Comparison of ENCODE assay signal across 7 cellular contexts in genomic region chr9:111524731-111525055, GRCh38. TPM values are rescaled to one million over a fixed set of nuclear protein-coding genes. Genes with fewer than 3 reads are reported as not detected.
DNase-seq lines count a peak whose midpoint lies in the region; ATAC-seq and TF ChIP-seq lines count a peak whose summit lies in the region.

No MANE protein-coding gene starts in this region.

- peaks cover 8% of the 10 kb centered on the region for H3K36me3 Mint-ChIP-seq in activated naive CD8-positive, alpha-beta T cell
- H3K36me3 Mint-ChIP-seq in immature natural killer cell: no peaks in the 10 kb centered on the region
- H3K36me3 Mint-ChIP-seq in stimulated activated naive B cell treated with anti-CD40 and anti-IgM and Interleukin-4, amounts not matched to agents 10 μg/mL and 1 μg/mL and 100 μg/mL, for 72 hours: peaks cover 0 to 4% of the 10 kb centered on the region in 2 donors

- H3K4me3 ChIP-seq in HFF-Myc (replicated peaks; ENCODE audit: low read depth, low read length): peak overlapping the region; percentile 88

- H3K4me1 Mint-ChIP-seq in activated naive CD8-positive, alpha-beta T cell (ENCODE audit: low read depth): peaks cover 26% of the 10 kb centered on the region
- peaks cover 20% of the 10 kb centered on the region in 2 donors for H3K4me1 Mint-ChIP-seq in immature natural killer cell
- H3K4me1 Mint-ChIP-seq in stimulated activated naive B cell treated with anti-CD40 and anti-IgM and Interleukin-4, amounts not matched to agents 10 μg/mL and 1 μg/mL and 100 μg/mL, for 72 hours: peaks cover 11 to 18% of the 10 kb centered on the region in 2 donors

- no peak for ATAC-seq in stimulated activated naive B cell treated with anti-CD40 and anti-IgM and Interleukin-4, amounts not matched to agents 10 μg/mL and 1 μg/mL and 100 μg/mL, for 72 hours (replicated peaks)
- no peak for ATAC-seq in GM18907 (IDR thresholded peaks at IDR 0.05; ENCODE audit: unreplicated experiment)

- peak overlapping the region; percentile 95 for H3K4me3 Mint-ChIP-seq in activated naive CD8-positive, alpha-beta T cell
- H3K4me3 Mint-ChIP-seq in immature natural killer cell: peak overlapping the region; percentile 88 to 96 (median 90)
- peak overlapping the region; percentile 85 to 86 for H3K4me3 Mint-ChIP-seq in stimulated activated naive B cell treated with anti-CD40 and anti-IgM and Interleukin-4, amounts not matched to agents 10 μg/mL and 1 μg/mL and 100 μg/mL, for 72 hours

- H3K27me3 Mint-ChIP-seq in activated naive CD8-positive, alpha-beta T cell: peaks cover 3% of the 10 kb centered on the region
- peaks cover 8 to 21% (median 13%) of the 10 kb centered on the region in 3 donors for H3K27me3 Mint-ChIP-seq in immature natural killer cell (ENCODE audit: low read depth in 3 of 3)
- peaks cover 34 to 39% of the 10 kb centered on the region in 2 donors for H3K27me3 Mint-ChIP-seq in stimulated activated naive B cell treated with anti-CD40 and anti-IgM and Interleukin-4, amounts not matched to agents 10 μg/mL and 1 μg/mL and 100 μg/mL, for 72 hours

- H3K27ac Mint-ChIP-seq in activated naive CD8-positive, alpha-beta T cell: peak overlapping the region; percentile 41
- H3K27ac Mint-ChIP-seq in immature natural killer cell: peak overlapping the region in 3 of 6 donors; percentile 51 to 86 (median 86)
- H3K27ac Mint-ChIP-seq in stimulated activated naive B cell treated with anti-CD40 and anti-IgM and Interleukin-4, amounts not matched to agents 10 μg/mL and 1 μg/mL and 100 μg/mL, for 72 hours: no peak overlapping the region

- TF ChIP-seq CTCF in HFF-Myc (IDR thresholded peaks at IDR 0.05; ENCODE audit: low read depth, low read length, missing control alignments): no peak

- H3K9me3 Mint-ChIP-seq in activated naive CD8-positive, alpha-beta T cell (ENCODE audit: low read depth): no peaks in the 10 kb centered on the region
- H3K9me3 Mint-ChIP-seq in immature natural killer cell: no peaks in the 10 kb centered on the region
- peaks cover 0 to 5% of the 10 kb centered on the region in 2 donors for H3K9me3 Mint-ChIP-seq in stimulated activated naive B cell treated with anti-CD40 and anti-IgM and Interleukin-4, amounts not matched to agents 10 μg/mL and 1 μg/mL and 100 μg/mL, for 72 hours

- no peak for DNase-seq in HFF-Myc (ENCODE audit: extremely low read depth, low read depth)
- DNase-seq in immature natural killer cell: no peak
- no peak for DNase-seq in stimulated activated naive B cell treated with anti-CD40 and anti-IgM and Interleukin-4, amounts not matched to agents 10 μg/mL and 1 μg/mL and 100 μg/mL, for 72 hours
- no peak for DNase-seq in CD1c-positive myeloid dendritic cell (ENCODE audit: extremely low spot score)
- no peak for DNase-seq in SHP77 treated with DMSO at 0.1 percent for 48 hours (lab: John Stamatoyannopoulos, UW)

RNA-seq across cellular contexts. Expression of gene ZNF483, which starts 0.3 kb away (rescaled TPM):
- 1 to 10 TPM; 1.2 to 2.7 (median 2.1) TPM for polyA plus RNA-seq in immature natural killer cell

RNA-seq across cellular contexts. Expression of gene ECPAS, which starts 40.5 kb away (rescaled TPM):
- 10 to 100 TPM in 2 of 3 donors, 1 to 10 TPM in 1; 7.0 to 12.6 (median 10.4) TPM for polyA plus RNA-seq in immature natural killer cell
